Comparison of ENCODE assay signal across 10 cellular contexts in genomic region chr11:17734418-17734911, GRCh38. TPM values are rescaled to one million over a fixed set of nuclear protein-coding genes. Genes with fewer than 3 reads are reported as not detected.
A peak's percentile ranks its signal among the peaks of the same experiment; 100 is the strongest.
DNase-seq lines count a peak whose midpoint lies in the region; ATAC-seq, FAIRE-seq and TF ChIP-seq lines count a peak whose summit lies in the region.
"Had no signal": no experiment of that assay in that cellular context is flagged by ENCODE, and none has a peak within 500 bp of the region (broad histone marks: within the 10 kb centered on the region; RNA-seq: fewer than 3 reads in every experiment).

Gene KCNC1, plus strand, starts transcription at chr11:17734781. Its CDS starts 1,222 bp downstream, at chr11:17736003.

- TF ChIP-seq CTCF in body of pancreas (IDR thresholded peaks at IDR 0.05) = no peak

- H3K27ac Mint-ChIP-seq in stimulated activated effector memory CD8-positive, alpha-beta T cell treated with anti-CD3 and anti-CD28 coated beads, Interleukin-12 subunit alpha, Interleukin-12 subunit beta, amount 100 ng/mL, for 72 hours = no peak within 1 kb of the TSS
- H3K27ac Mint-ChIP-seq: stimulated activated naive CD8-positive, alpha-beta T cell treated with anti-CD3 and anti-CD28 coated beads, Interleukin-15, Interleukin-2, amounts not matched to agents 100 ng/mL and 50 ng/mL, for 24 hours had no signal

- FAIRE-seq in small intestine (lab: Jason Lieb, UNC) = no peak

- H3K4me3 Mint-ChIP-seq in stimulated activated effector memory CD8-positive, alpha-beta T cell treated with anti-CD3 and anti-CD28 coated beads, Interleukin-12 subunit alpha, Interleukin-12 subunit beta, amount 100 ng/mL, for 72 hours = peak within 1 kb of the TSS; percentile 55
- H3K4me3 Mint-ChIP-seq: stimulated activated naive CD8-positive, alpha-beta T cell treated with anti-CD3 and anti-CD28 coated beads, Interleukin-15, Interleukin-2, amounts not matched to agents 100 ng/mL and 50 ng/mL, for 24 hours had no signal

- peaks cover 13% of the 10 kb centered on the region for H3K4me1 Mint-ChIP-seq in stimulated activated effector memory CD8-positive, alpha-beta T cell treated with anti-CD3 and anti-CD28 coated beads, Interleukin-12 subunit alpha, Interleukin-12 subunit beta, amount 100 ng/mL, for 72 hours

- peak; percentile 53 for ATAC-seq in body of pancreas
- ATAC-seq in stimulated activated effector memory CD8-positive, alpha-beta T cell treated with anti-CD3 and anti-CD28 coated beads, Interleukin-12 subunit alpha, Interleukin-12 subunit beta, amount 100 ng/mL, for 72 hours = no peak

- H3K9me3 ChIP-seq in body of pancreas (no peaks in the 10 kb centered on the region), iPS-20b (ENCODE audit: insufficient read depth, low read depth, low read length) (no peaks in the 10 kb centered on the region), small intestine (ENCODE audit: control insufficient read depth, low read depth) (no peaks in the 10 kb centered on the region)

- intact Hi-C loops in body of pancreas (cut with DNase I) = no loop called here

- H3K4me1 ChIP-seq in body of pancreas (peaks cover 22% of the 10 kb centered on the region), iPS-20b (ENCODE audit: insufficient read depth, low read length) (peaks cover 6% of the 10 kb centered on the region; the same call in 1 of the 2 replicates), small intestine (ENCODE audit: control insufficient read depth in 2 of 2, insufficient read depth in 1 of 2, low read depth in 1 of 2, low read length in 1 of 2) (no peaks in the 10 kb centered on the region)

- H3K9me3 Mint-ChIP-seq in stimulated activated effector memory CD8-positive, alpha-beta T cell treated with anti-CD3 and anti-CD28 coated beads, Interleukin-12 subunit alpha, Interleukin-12 subunit beta, amount 100 ng/mL, for 72 hours = no peaks in the 10 kb centered on the region
- H3K9me3 Mint-ChIP-seq: stimulated activated naive CD8-positive, alpha-beta T cell treated with anti-CD3 and anti-CD28 coated beads, Interleukin-15, Interleukin-2, amounts not matched to agents 100 ng/mL and 50 ng/mL, for 24 hours had no signal

- DNase-seq in NCI-H2081 (lab: John Stamatoyannopoulos, UW) (peak; percentile 60 to 74), NCI-H2081 treated with DMSO at 0.1 percent for 48 hours (lab: John Stamatoyannopoulos, UW) (no peak), NCI-H1694 treated with DMSO at 0.1 percent for 48 hours (lab: John Stamatoyannopoulos, UW) (peak; percentile 20), body of pancreas (peak; percentile 26 to 60 (median 41)), small intestine (no peak), inferior parietal cortex (ENCODE audit: extremely low spot score) (no peak)
- DNase-seq in stimulated activated effector memory CD8-positive, alpha-beta T cell treated with anti-CD3 and anti-CD28 coated beads, Interleukin-12 subunit alpha, Interleukin-12 subunit beta, amount 100 ng/mL, for 72 hours (ENCODE audit: low spot score in 2 of 2) = no peak

- H3K36me3 Mint-ChIP-seq in stimulated activated effector memory CD8-positive, alpha-beta T cell treated with anti-CD3 and anti-CD28 coated beads, Interleukin-12 subunit alpha, Interleukin-12 subunit beta, amount 100 ng/mL, for 72 hours = no peaks in the 10 kb centered on the region

- H3K27ac ChIP-seq in body of pancreas (no peak within 1 kb of the TSS), iPS-20b (ENCODE audit: low read length) (no peak within 1 kb of the TSS), small intestine (ENCODE audit: low read depth in 1 of 2, low read length in 1 of 2) (no peak within 1 kb of the TSS)
- H3K27ac ChIP-seq: C4-2B had no signal

- peaks cover 0 to 31% of the 10 kb centered on the region in 2 donors for H3K27me3 ChIP-seq in body of pancreas
- peaks cover 85% of the 10 kb centered on the region for H3K27me3 ChIP-seq in iPS-20b (ENCODE audit: insufficient read depth, low read length)
- H3K27me3 ChIP-seq in small intestine (ENCODE audit: control insufficient read depth in 2 of 2, insufficient read depth in 2 of 2, low read length in 2 of 2) = peaks cover 10 to 35% of the 10 kb centered on the region in 2 donors

- no peak within 1 kb of the TSS for H3K9ac ChIP-seq in iPS-20b (ENCODE audit: low read depth, low read length)

- no peak for TF ChIP-seq POLR2A in body of pancreas (IDR thresholded peaks at IDR 0.05)

- WGBS in body of pancreas, 2 donors = 0% methylated on average over 10 to 62 of the region's 66 CpGs
- WGBS in small intestine, 3 donors = 1% methylated on average over 47 to 66 of the region's 66 CpGs

- H3K4me3 ChIP-seq in body of pancreas (peak within 1 kb of the TSS in 1 of 2 donors; percentile 24), iPS-20b (ENCODE audit: low read length) (peak within 1 kb of the TSS; percentile 60; the same call in 1 of the 2 replicates), small intestine (ENCODE audit: low read depth in 1 of 2, low read length in 2 of 2) (peak within 1 kb of the TSS in 1 of 2 donors; percentile 41)

- no peaks in the 10 kb centered on the region for H3K36me3 ChIP-seq in body of pancreas (replicated peaks in 1 of 2; ENCODE audit: insufficient read depth in 1 of 2, low read depth in 2 of 2)
- no peaks in the 10 kb centered on the region for H3K36me3 ChIP-seq in iPS-20b (ENCODE audit: insufficient read depth, low read depth, low read length)
- no peaks in the 10 kb centered on the region for H3K36me3 ChIP-seq in small intestine (ENCODE audit: control insufficient read depth in 2 of 2, insufficient read depth in 2 of 2, low read length in 2 of 2)

RNA-seq across cellular contexts. Expression of gene KCNC1, which starts in this region (rescaled TPM):
- under 1 TPM in 1 of 2 donors, not detected in 1; 0.26 TPM for total RNA-seq in body of pancreas
- under 1 TPM in 1 of 3 donors, not detected in 2; 0.13 TPM for polyA plus RNA-seq in small intestine

Comparison
In these comparisons a context has a peak if more than half of its experiments do, and no peak if none do; other contexts are left out.
1. DNase-seq: peak in NCI-H2081 (2 of 2) and NCI-H1694 treated with DMSO at 0.1 percent for 48 hours (single experiment); none in NCI-H2081 treated with DMSO at 0.1 percent for 48 hours (single experiment), stimulated activated effector memory CD8-positive, alpha-beta T cell treated with anti-CD3 and anti-CD28 coated beads, Interleukin-12 subunit alpha, Interleukin-12 subunit beta, amount 100 ng/mL, for 72 hours (0 of 2), small intestine (single experiment) and inferior parietal cortex (single experiment).
2. Peak in DNase-seq and ATAC-seq in body of pancreas; RNA of the gene not detected or under 1 TPM.